Comparison of ENCODE assay signal across 20 cellular contexts in genomic region chr13:23325191-23325590, GRCh38.
DNase-seq lines count a peak whose midpoint lies in the region; ATAC-seq and TF ChIP-seq lines count a peak whose summit lies in the region.
"Had no signal": no experiment of that assay in that cellular context is flagged by ENCODE, and none has a peak within 500 bp of the region (broad histone marks: within the 10 kb centered on the region; RNA-seq: fewer than 3 reads in every experiment).

No MANE protein-coding gene starts in this region.

- H3K4me3 Mint-ChIP-seq in activated T-helper 17 cell treated with anti-CD3 and anti-CD28 coated beads, Interleukin-2, amount 50 U/mL, for 72 hours, result no peak overlapping the region
- H3K4me3 Mint-ChIP-seq: activated B cell treated with CpG ODN at 0.5 μM for 24 hours; activated naive CD8-positive, alpha-beta T cell treated with anti-CD3 and anti-CD28 coated beads, Interleukin-2, amount 10 ng/mL, durations not matched to agents 7 days and 5 days; activated T-helper 1 cell treated with anti-CD3 and anti-CD28 coated beads, Interleukin-12 subunit alpha, Interleukin-12 subunit beta, Interleukin-2, Interleukin-4 antibody, amounts not matched to agents 30 ng/mL and 10 ng/mL and 1 ng/mL, durations not matched to agents 14 hours and 24 hours and 36 hours; CD8-positive, alpha-beta T cell had no signal

- TF ChIP-seq CTCF in GM12865 (IDR thresholded peaks at IDR 0.05; ENCODE audit: insufficient read depth, low read depth, low read length, missing control alignments) (no peak), suprapubic skin (IDR thresholded peaks at IDR 0.05) (no peak)

- DNase-seq in GM12865 (ENCODE audit: low read depth), result peak; percentile 73
- DNase-seq in suprapubic skin (ENCODE audit: low spot score in 2 of 2), result no peak
- DNase-seq in DMS 273 treated with DMSO at 0.1 percent for 48 hours (lab: John Stamatoyannopoulos, UW), result no peak
- DNase-seq in left ventricle myocardium superior, result no peak
- DNase-seq: activated B cell treated with CpG ODN at 0.5 μM for 24 hours; activated naive CD8-positive, alpha-beta T cell treated with anti-CD3 and anti-CD28 coated beads, Interleukin-2, amount 10 ng/mL, durations not matched to agents 7 days and 5 days; CD8-positive, alpha-beta T cell; DND-41; dorsolateral prefrontal cortex; NCI-H1694 treated with DMSO at 0.1 percent for 48 hours; NCI-H446 treated with DMSO at 0.1 percent for 48 hours; SHP77; stimulated activated CD4-positive, alpha-beta T cell treated with anti-CD3 and anti-CD28 coated beads, Interleukin-2, amount 100 ng/mL, for 48 hours; T-helper 2 cell had no signal

- no peak overlapping the region for H3K27ac ChIP-seq in suprapubic skin

- H3K9me3 Mint-ChIP-seq in activated T-helper 17 cell treated with anti-CD3 and anti-CD28 coated beads, Interleukin-2, amount 50 U/mL, for 72 hours, result no peaks in the 10 kb centered on the region
- H3K9me3 Mint-ChIP-seq: activated B cell treated with CpG ODN at 0.5 μM for 24 hours; activated naive CD8-positive, alpha-beta T cell treated with anti-CD3 and anti-CD28 coated beads, Interleukin-2, amount 10 ng/mL, durations not matched to agents 7 days and 5 days; activated T-helper 1 cell treated with anti-CD3 and anti-CD28 coated beads, Interleukin-12 subunit alpha, Interleukin-12 subunit beta, Interleukin-2, Interleukin-4 antibody, amounts not matched to agents 30 ng/mL and 10 ng/mL and 1 ng/mL, durations not matched to agents 14 hours and 24 hours and 36 hours had no signal

- intact Hi-C loops in left ventricle myocardium superior (cut with micrococcal nuclease), result no loop called here

- H3K36me3 ChIP-seq in suprapubic skin, result no peaks in the 10 kb centered on the region
- H3K36me3 ChIP-seq: esophagus muscularis mucosa had no signal

- no peaks in the 10 kb centered on the region for H3K9me3 ChIP-seq in suprapubic skin

- H3K4me1 Mint-ChIP-seq in activated T-helper 17 cell treated with anti-CD3 and anti-CD28 coated beads, Interleukin-2, amount 50 U/mL, for 72 hours, result no peaks in the 10 kb centered on the region

- no peak for TF ChIP-seq EP300 in suprapubic skin (IDR thresholded peaks at IDR 0.05)

- no peaks in the 10 kb centered on the region for H3K27me3 Mint-ChIP-seq in activated T-helper 17 cell treated with anti-CD3 and anti-CD28 coated beads, Interleukin-2, amount 50 U/mL, for 72 hours
- H3K27me3 Mint-ChIP-seq: activated B cell treated with CpG ODN at 0.5 μM for 24 hours; activated naive CD8-positive, alpha-beta T cell treated with anti-CD3 and anti-CD28 coated beads, Interleukin-2, amount 10 ng/mL, durations not matched to agents 7 days and 5 days had no signal

- peak; percentile 35 for ATAC-seq in GM18907 (IDR thresholded peaks at IDR 0.05; ENCODE audit: unreplicated experiment)
- ATAC-seq in HG02852 (IDR thresholded peaks at IDR 0.05; ENCODE audit: unreplicated experiment), result peak; percentile 61
- ATAC-seq in activated T-helper 17 cell treated with anti-CD3 and anti-CD28 coated beads, Interleukin-2, amount 50 U/mL, for 72 hours (replicated peaks), result peak; percentile 23
- no peak for ATAC-seq in left ventricle myocardium superior
- ATAC-seq in HG03139 (IDR thresholded peaks at IDR 0.05; ENCODE audit: unreplicated experiment), result no peak
- ATAC-seq: CD8-positive, alpha-beta T cell had no signal

- 46% methylated on average over 2 of the region's 2 CpGs for WGBS in suprapubic skin

- H3K4me3 ChIP-seq in GM12865 (ENCODE audit: low read depth, low read length) (no peak overlapping the region), suprapubic skin (no peak overlapping the region)

- TF ChIP-seq POLR2A in suprapubic skin (IDR thresholded peaks at IDR 0.05), result no peak

- no peak overlapping the region for H3K27ac Mint-ChIP-seq in activated T-helper 17 cell treated with anti-CD3 and anti-CD28 coated beads, Interleukin-2, amount 50 U/mL, for 72 hours
- H3K27ac Mint-ChIP-seq: activated B cell treated with CpG ODN at 0.5 μM for 24 hours; activated naive CD8-positive, alpha-beta T cell treated with anti-CD3 and anti-CD28 coated beads, Interleukin-2, amount 10 ng/mL, durations not matched to agents 7 days and 5 days; activated T-helper 1 cell treated with anti-CD3 and anti-CD28 coated beads, Interleukin-12 subunit alpha, Interleukin-12 subunit beta, Interleukin-2, Interleukin-4 antibody, amounts not matched to agents 30 ng/mL and 10 ng/mL and 1 ng/mL, durations not matched to agents 14 hours and 24 hours and 36 hours; CD8-positive, alpha-beta T cell had no signal

- H3K27me3 ChIP-seq in suprapubic skin, result no peaks in the 10 kb centered on the region
- H3K27me3 ChIP-seq: dorsolateral prefrontal cortex, esophagus muscularis mucosa had no signal

- peaks cover 17% of the 10 kb centered on the region for H3K4me1 ChIP-seq in suprapubic skin

- H3K36me3 Mint-ChIP-seq in activated T-helper 17 cell treated with anti-CD3 and anti-CD28 coated beads, Interleukin-2, amount 50 U/mL, for 72 hours (ENCODE audit: low read depth), result no peaks in the 10 kb centered on the region
- H3K36me3 Mint-ChIP-seq: CD8-positive, alpha-beta T cell had no signal

Comparison
In these comparisons a context has a peak if more than half of its experiments do, and no peak if none do; other contexts are left out.
1. ATAC-seq: peak in GM18907 (single experiment), HG02852 (single experiment) and activated T-helper 17 cell treated with anti-CD3 and anti-CD28 coated beads, Interleukin-2, amount 50 U/mL, for 72 hours (single experiment); none in left ventricle myocardium superior (single experiment) and HG03139 (single experiment).